11 cellular contexts compared by ENCODE assay signal in genomic region chr12:93563807-93564538, GRCh38. TPM values are rescaled to one million over a fixed set of nuclear protein-coding genes. Genes with fewer than 3 reads are reported as not detected.
DNase-seq lines count a peak whose midpoint lies in the region; ATAC-seq, FAIRE-seq and TF ChIP-seq lines count a peak whose summit lies in the region.
"Had no signal": no experiment of that assay in that cellular context is flagged by ENCODE, and none has a peak within 500 bp of the region (broad histone marks: within the 10 kb centered on the region; RNA-seq: fewer than 3 reads in every experiment).

No MANE protein-coding gene starts in this region.

- H3K4me3 Mint-ChIP-seq in osteocyte (ENCODE audit: unreplicated experiment): no peak overlapping the region
- H3K4me3 Mint-ChIP-seq: T-cell had no signal

- no peak for FAIRE-seq in HTR-8/SVneo (lab: Jason Lieb, UNC)

- H3K4me1 Mint-ChIP-seq in osteocyte (ENCODE audit: unreplicated experiment): peaks cover 2% of the 10 kb centered on the region

- H3K4me3 ChIP-seq in Jurkat, Clone E6-1 (ENCODE audit: low read length): no peak overlapping the region
- no peak overlapping the region for H3K4me3 ChIP-seq in cardiac fibroblast (replicated peaks in 1 of 2; ENCODE audit: low read depth in 2 of 2, low read length in 2 of 2)
- H3K4me3 ChIP-seq: skin epidermis had no signal

- no peaks in the 10 kb centered on the region for H3K27me3 Mint-ChIP-seq in osteocyte (ENCODE audit: unreplicated experiment)
- H3K27me3 Mint-ChIP-seq: T-cell had no signal

- no peak overlapping the region for H3K27ac Mint-ChIP-seq in osteocyte (ENCODE audit: unreplicated experiment)
- H3K27ac Mint-ChIP-seq: T-cell had no signal

- no peak for ATAC-seq in HG02678 (IDR thresholded peaks at IDR 0.05; ENCODE audit: unreplicated experiment)

- peak; percentile 20 for DNase-seq in NCI-H1694 (lab: John Stamatoyannopoulos, UW)
- no peak for DNase-seq in NCI-H1694 treated with DMSO at 0.1 percent for 48 hours (lab: John Stamatoyannopoulos, UW)
- peak; percentile 39 for DNase-seq in Jurkat, Clone E6-1 (ENCODE audit: low read depth, low spot score)
- peak; percentile 42 to 44 for DNase-seq in cardiac fibroblast (ENCODE audit: low read depth in 2 of 2)
- DNase-seq in osteocyte (ENCODE audit: extremely low spot score, unreplicated experiment): no peak
- DNase-seq in amniotic stem cell (lab: John Stamatoyannopoulos, UW): no peak
- no peak for DNase-seq in HTR-8/SVneo (ENCODE audit: insufficient read length, low spot score)
- DNase-seq: cortex of kidney, T-cell had no signal

- H3K9me3 Mint-ChIP-seq in osteocyte (ENCODE audit: unreplicated experiment): peaks cover 13% of the 10 kb centered on the region

- peak; percentile 37 for TF ChIP-seq CTCF in cardiac fibroblast (IDR thresholded peaks at IDR 0.05; ENCODE audit: low read depth, low read length)
- TF ChIP-seq CTCF in osteocyte (IDR thresholded peaks at IDR 0.05): peak; percentile 48

- H3K36me3 Mint-ChIP-seq in osteocyte (ENCODE audit: unreplicated experiment): peaks cover 33% of the 10 kb centered on the region

RNA-seq across cellular contexts. Expression of gene SOCS2, which starts 8.5 kb away (rescaled TPM):
- 9.0 TPM for polyA plus RNA-seq in Jurkat, Clone E6-1 (2012; ENCODE audit: insufficient read depth, insufficient read length)
- total RNA-seq in osteocyte: 28.1 and 31.1 TPM in 2 replicates

Comparison
In these comparisons a context has a peak if more than half of its experiments do, and no peak if none do; other contexts are left out.
1. DNase-seq: peak in NCI-H1694 (single experiment), Jurkat, Clone E6-1 (single experiment) and cardiac fibroblast (2 of 2); none in NCI-H1694 treated with DMSO at 0.1 percent for 48 hours (single experiment), osteocyte (single experiment), amniotic stem cell (single experiment) and HTR-8/SVneo (single experiment).